Comparison of ENCODE assay signal across 9 cellular contexts in the genomic region with DNA sequence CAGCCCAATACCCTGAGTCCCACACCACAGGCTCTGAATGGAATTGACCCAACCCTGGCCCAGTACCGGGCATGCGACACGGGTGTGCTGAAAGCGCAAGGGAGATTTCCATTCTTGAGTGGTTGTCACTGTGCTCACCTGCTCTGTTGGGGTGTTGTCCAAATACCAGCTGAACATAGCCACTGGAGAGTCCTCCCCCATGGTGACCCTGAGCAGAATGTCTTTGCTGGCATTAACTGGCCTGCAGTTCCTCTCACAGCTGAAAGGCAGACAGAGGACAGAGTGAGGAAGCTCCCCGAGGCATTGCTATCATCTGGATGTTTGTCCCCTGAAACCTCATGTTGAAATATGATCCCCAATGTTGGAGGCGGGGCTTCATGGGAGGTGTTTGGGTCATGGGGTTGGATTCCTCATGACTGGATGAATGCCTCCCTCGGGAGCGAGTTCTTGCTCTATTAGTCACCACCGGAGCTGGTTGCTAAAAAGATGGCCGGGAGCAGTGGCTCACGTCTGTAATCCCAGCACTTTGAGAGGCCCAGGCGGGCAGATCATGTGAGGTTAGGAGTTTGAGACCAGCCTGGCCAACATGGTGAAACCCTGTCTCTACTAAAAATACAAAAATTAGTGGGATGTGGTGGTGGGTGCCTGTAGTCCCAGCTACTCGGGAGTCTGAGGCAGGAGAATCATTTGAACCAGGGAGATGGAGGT. TPM values are rescaled to one million over a fixed set of nuclear protein-coding genes. Genes with fewer than 3 reads are reported as not detected.
DNase-seq lines count a peak whose midpoint lies in the region; ATAC-seq and TF ChIP-seq lines count a peak whose summit lies in the region.
"Had no signal": no experiment of that assay in that cellular context is flagged by ENCODE, and none has a peak within 500 bp of the region (broad histone marks: within the 10 kb centered on the region; RNA-seq: fewer than 3 reads in every experiment).

No MANE protein-coding gene starts in this region.

- ATAC-seq in left ventricle myocardium superior (peak; percentile 94), sciatic nerve (peak; percentile 95), HG02884 (IDR thresholded peaks at IDR 0.05; ENCODE audit: unreplicated experiment) (no peak)

- in situ Hi-C loops in GM13976 (cut with MboI; ENCODE audit: low sequenced_read_pairs, unreplicated experiment), result no loop called here

- no peak for TF ChIP-seq CTCF in WI38 (IDR thresholded peaks at IDR 0.05; ENCODE audit: low read depth, low read length)
- TF ChIP-seq CTCF in GM13976 (IDR thresholded peaks at IDR 0.05; ENCODE audit: borderline replicate concordance, control extremely low read depth, extremely low read depth, insufficient read depth, missing control alignments), result no peak

- peak overlapping the region; percentile 7 for H3K4me3 ChIP-seq in WI38 (ENCODE audit: low read depth, low read length)
- H3K4me3 ChIP-seq: BLaER1 had no signal

- intact Hi-C loops in left ventricle myocardium superior (cut with micrococcal nuclease) (no loop called here), sciatic nerve (cut with DNase I) (no loop called here)

- DNase-seq in NCI-H2029 (lab: John Stamatoyannopoulos, UW) (peak; percentile 22), NCI-H2029 treated with DMSO at 0.1 percent for 48 hours (lab: John Stamatoyannopoulos, UW) (no peak), left ventricle myocardium superior (peak; percentile 83), sciatic nerve (ENCODE audit: low spot score) (peak; percentile 87), GM13976 (ENCODE audit: low spot score) (no peak), putamen (ENCODE audit: low spot score) (no peak)

RNA-seq across cellular contexts. Expression of a gene that starts 57.3 kb away (rescaled TPM):
- total RNA-seq in left ventricle myocardium superior (not detected), sciatic nerve (not detected)

Comparison
In these comparisons a context has a peak if more than half of its experiments do, and no peak if none do; other contexts are left out.
1. DNase-seq: peak in NCI-H2029 (single experiment), left ventricle myocardium superior (single experiment) and sciatic nerve (single experiment); none in NCI-H2029 treated with DMSO at 0.1 percent for 48 hours (single experiment), GM13976 (single experiment) and putamen (single experiment).